Comparison of ENCODE assay signal across 9 cellular contexts in genomic region chr6:159098636-159099106, GRCh38. TPM values are rescaled to one million over a fixed set of nuclear protein-coding genes. Genes with fewer than 3 reads are reported as not detected.
DNase-seq lines count a peak whose midpoint lies in the region; ATAC-seq and TF ChIP-seq lines count a peak whose summit lies in the region.
"Had no signal": no experiment of that assay in that cellular context is flagged by ENCODE, and none has a peak within 500 bp of the region (broad histone marks: within the 10 kb centered on the region; RNA-seq: fewer than 3 reads in every experiment).

No MANE protein-coding gene starts in this region.

- peak overlapping the region; percentile 69 for H3K4me2 ChIP-seq in Karpas-422 (ENCODE audit: low read depth, low read length, poor library complexity, severe bottlenecking)

- H3K9me3 ChIP-seq in Karpas-422 (ENCODE audit: low read length) (no peaks in the 10 kb centered on the region), left lung (no peaks in the 10 kb centered on the region)

- ATAC-seq in left lung: peak; percentile 55
- ATAC-seq in stimulated activated naive CD8-positive, alpha-beta T cell treated with anti-CD3 and anti-CD28 coated beads, Interleukin-15, Interleukin-2, amounts not matched to agents 100 U/mL and 50 U/mL, for 24 hours: peak; percentile 50

- no peaks in the 10 kb centered on the region for H3K27me3 ChIP-seq in Karpas-422 (ENCODE audit: low read length)
- peaks cover 0 to 4% of the 10 kb centered on the region in 2 donors for H3K27me3 ChIP-seq in left lung

- no peak for DNase-seq in Karpas-422
- peak; percentile 77 for DNase-seq in activated CD8-positive, alpha-beta memory T cell treated with anti-CD3 and anti-CD28 coated beads, Interleukin-2, amount 50 U/mL, for 48 hours
- no peak for DNase-seq in left lung
- peak; percentile 74 for DNase-seq in stimulated activated naive CD8-positive, alpha-beta T cell treated with anti-CD3 and anti-CD28 coated beads, Interleukin-15, Interleukin-2, amounts not matched to agents 100 U/mL and 50 U/mL, for 24 hours
- no peak for DNase-seq in Kasumi-1 (lab: John Stamatoyannopoulos, UW)
- no peak for DNase-seq in COLO829 (ENCODE audit: low spot score)
- no peak for DNase-seq in NCI-H345 (lab: John Stamatoyannopoulos, UW)
- DNase-seq in HEK293T (ENCODE audit: extremely low spot score): no peak
- DNase-seq: NCI-H2227 treated with DMSO at 0.1 percent for 48 hours had no signal

- H3K4me1 ChIP-seq in Karpas-422 (ENCODE audit: low read length) (peaks cover 51% of the 10 kb centered on the region), left lung (peaks cover 0 to 25% of the 10 kb centered on the region in 2 donors)

- H3K4me3 ChIP-seq in Karpas-422 (ENCODE audit: low read length) (peak overlapping the region; percentile 43), left lung (no peak overlapping the region)

- peak overlapping the region; percentile 25 for H3K9ac ChIP-seq in Karpas-422 (ENCODE audit: low read length)

- no peaks in the 10 kb centered on the region for H3K79me2 ChIP-seq in Karpas-422 (ENCODE audit: low read length)

- CTCF ChIA-PET in HEK293T (lab: Yijun Ruan, JAX): no interaction called here

- intact Hi-C loops in left lung (cut with DNase I): no loop called here

- peak overlapping the region; percentile 91 for H2AFZ ChIP-seq in Karpas-422 (ENCODE audit: low read length)

- H3K9me2 ChIP-seq in Karpas-422 (replicated peaks; ENCODE audit: insufficient read depth, low read length): no peaks in the 10 kb centered on the region

- H4K20me1 ChIP-seq in Karpas-422 (ENCODE audit: insufficient read depth, low read depth, low read length): no peaks in the 10 kb centered on the region

- H3K36me3 ChIP-seq in Karpas-422 (ENCODE audit: insufficient read depth, low read length): no peaks in the 10 kb centered on the region
- no peaks in the 10 kb centered on the region for H3K36me3 ChIP-seq in left lung

- TF ChIP-seq CTCF in left lung (IDR thresholded peaks at IDR 0.05): no peak

- POLR2A ChIA-PET in HEK293T (lab: Yijun Ruan, JAX): interaction anchor here (0.9 kb wide), 1 partner anchor 98 kb away, joined by 3 read pairs; no protein-coding TSS in a partner anchor

- H3K27ac ChIP-seq in Karpas-422 (ENCODE audit: low read length) (peak overlapping the region; percentile 84), left lung (peak overlapping the region in 1 of 2 donors; percentile 50)

TF ChIP-seq in HEK293T, 16 proteins besides CTCF, POLR2A, EP300 and RAD21:
- TF ChIP-seq ELF4 (IDR thresholded peaks at IDR 0.05) (no peak), FOXA1 (IDR thresholded peaks at IDR 0.05) (no peak), ZNF384 (IDR thresholded peaks at IDR 0.05) (no peak), TARDBP (IDR thresholded peaks at IDR 0.05) (no peak), FOXM1 (IDR thresholded peaks at IDR 0.05; ENCODE audit: borderline replicate concordance) (no peak), SUZ12 (IDR thresholded peaks at IDR 0.05) (no peak), ARNT (IDR thresholded peaks at IDR 0.05) (no peak), HDGF (IDR thresholded peaks at IDR 0.05; ENCODE audit: borderline replicate concordance) (no peak), CTBP1 (IDR thresholded peaks at IDR 0.05; ENCODE audit: borderline replicate concordance) (no peak), L3MBTL2 (conservative IDR thresholded peaks at IDR 0.05) (no peak), PKNOX1 (IDR thresholded peaks at IDR 0.05) (no peak)

RNA-seq across cellular contexts. Expression of gene TAGAP, which starts 53.9 kb away (rescaled TPM):
- total RNA-seq in Karpas-422 (2014; rRNA removed; shearing (Covaris generic); ENCODE audit: low replicate concordance): 16.2 and 16.5 TPM in 2 replicates
- 10 to 100 TPM in 1 of 2 donors, 1 to 10 TPM in 1; 8.2 to 15.1 TPM for total RNA-seq in left lung

Comparison
In these comparisons a context has a peak if more than half of its experiments do, and no peak if none do; other contexts are left out.
1. DNase-seq: peak in activated CD8-positive, alpha-beta memory T cell treated with anti-CD3 and anti-CD28 coated beads, Interleukin-2, amount 50 U/mL, for 48 hours (single experiment) and stimulated activated naive CD8-positive, alpha-beta T cell treated with anti-CD3 and anti-CD28 coated beads, Interleukin-15, Interleukin-2, amounts not matched to agents 100 U/mL and 50 U/mL, for 24 hours (single experiment); none in Karpas-422 (single experiment), left lung (0 of 2), Kasumi-1 (0 of 2), COLO829 (single experiment), NCI-H345 (single experiment) and HEK293T (single experiment).